Comparison of ENCODE assay signal across 34 cellular contexts in genomic region chr4:4535590-4535989, GRCh38.
"Had no signal": no experiment of that assay in that cellular context is flagged by ENCODE, and none has a peak within 500 bp of the region (broad histone marks: within the 10 kb centered on the region; RNA-seq: fewer than 3 reads in every experiment).

No MANE protein-coding gene starts in this region.

- H3K27ac Mint-ChIP-seq: activated CD4-positive, alpha-beta memory T cell treated with anti-CD3 and anti-CD28 coated beads, Interleukin-2, amount 10 ng/mL, durations not matched to agents 7 days and 5 days; activated CD4-positive, alpha-beta T cell treated with anti-CD3 and anti-CD28 coated beads, Interleukin-2, amount 10 ng/mL, durations not matched to agents 24 days and 14 days; activated CD8-positive, alpha-beta memory T cell treated with anti-CD3 and anti-CD28 coated beads, Interleukin-2, amount 10 ng/mL, durations not matched to agents 7 days and 5 days; activated CD8-positive, alpha-beta T cell treated with anti-CD3 and anti-CD28 coated beads, Interleukin-2, amount 10 ng/mL, durations not matched to agents 7 days and 5 days; activated naive CD4-positive, alpha-beta T cell treated with anti-CD3 and anti-CD28 coated beads for 36 hours; activated naive CD4-positive, alpha-beta T cell treated with anti-CD3 and anti-CD28 coated beads, Interleukin-2, amount 50 U/mL, for 72 hours; activated naive CD8-positive, alpha-beta T cell treated with anti-CD3 and anti-CD28 coated beads for 36 hours; T-cell; T-helper 2 cell treated with Interferon-gamma antibody and Interleukin-4, amounts not matched to agents 5 μg/mL and 100 μg/mL, for 36 hours had no signal

- H3K27ac ChIP-seq: adrenal gland, body of pancreas, brain microvascular endothelial cell, breast epithelium had no signal

- H3K27me3 Mint-ChIP-seq: activated CD4-positive, alpha-beta memory T cell treated with anti-CD3 and anti-CD28 coated beads, Interleukin-2, amount 10 ng/mL, durations not matched to agents 7 days and 5 days; activated CD4-positive, alpha-beta T cell treated with anti-CD3 and anti-CD28 coated beads, Interleukin-2, amount 10 ng/mL, durations not matched to agents 24 days and 14 days; activated CD8-positive, alpha-beta memory T cell treated with anti-CD3 and anti-CD28 coated beads, Interleukin-2, amount 10 ng/mL, durations not matched to agents 7 days and 5 days; activated naive CD8-positive, alpha-beta T cell treated with anti-CD3 and anti-CD28 coated beads for 36 hours; activated T-cell treated with anti-CD3 and anti-CD28 coated beads, Interleukin-2, amount 50 U/mL, for 24 hours; T-cell had no signal

- FAIRE-seq: astrocyte, colon, TTC549 had no signal

- H3K4me3 ChIP-seq: adrenal gland, body of pancreas, breast epithelium had no signal

- H3K9me3 ChIP-seq: adrenal gland, body of pancreas, breast epithelium had no signal

- H3K36me3 Mint-ChIP-seq: activated CD8-positive, alpha-beta memory T cell treated with anti-CD3 and anti-CD28 coated beads, Interleukin-2, amount 10 ng/mL, durations not matched to agents 7 days and 5 days; activated naive CD4-positive, alpha-beta T cell treated with anti-CD3 and anti-CD28 coated beads, Interleukin-2, amount 50 U/mL, for 72 hours had no signal

- H3K27me3 ChIP-seq: adrenal gland, body of pancreas, brain microvascular endothelial cell, breast epithelium had no signal

- ATAC-seq: activated CD4-positive, CD25-positive, alpha-beta regulatory T cell treated with anti-CD3 and anti-CD28 coated beads, Interleukin-2, amount 50 U/mL, for 24 hours; activated CD8-positive, alpha-beta memory T cell treated with anti-CD3 and anti-CD28 coated beads, Interleukin-2, amount 10 ng/mL, durations not matched to agents 7 days and 5 days; activated CD8-positive, alpha-beta T cell treated with anti-CD3 and anti-CD28 coated beads, Interleukin-2, amount 10 ng/mL, durations not matched to agents 7 days and 5 days; activated naive CD4-positive, alpha-beta T cell treated with anti-CD3 and anti-CD28 coated beads, Interleukin-2, amount 50 U/mL, for 72 hours; body of pancreas; T-cell had no signal

- H3K4me3 Mint-ChIP-seq: activated CD4-positive, alpha-beta memory T cell treated with anti-CD3 and anti-CD28 coated beads, Interleukin-2, amount 10 ng/mL, durations not matched to agents 7 days and 5 days; activated CD4-positive, alpha-beta T cell treated with anti-CD3 and anti-CD28 coated beads, Interleukin-2, amount 10 ng/mL, durations not matched to agents 24 days and 14 days; activated CD8-positive, alpha-beta memory T cell treated with anti-CD3 and anti-CD28 coated beads, Interleukin-2, amount 10 ng/mL, durations not matched to agents 7 days and 5 days; activated CD8-positive, alpha-beta T cell treated with anti-CD3 and anti-CD28 coated beads, Interleukin-2, amount 10 ng/mL, durations not matched to agents 7 days and 5 days; activated naive CD4-positive, alpha-beta T cell treated with anti-CD3 and anti-CD28 coated beads for 36 hours; activated naive CD8-positive, alpha-beta T cell treated with anti-CD3 and anti-CD28 coated beads for 36 hours; activated T-cell treated with anti-CD3 and anti-CD28 coated beads, Interleukin-2, amount 50 U/mL, for 24 hours; T-cell; T-helper 2 cell treated with Interferon-gamma antibody and Interleukin-4, amounts not matched to agents 5 μg/mL and 100 μg/mL, for 36 hours had no signal

- H3K36me3 ChIP-seq: adrenal gland, brain microvascular endothelial cell, breast epithelium had no signal

- H3K9me3 Mint-ChIP-seq: activated CD4-positive, alpha-beta memory T cell treated with anti-CD3 and anti-CD28 coated beads, Interleukin-2, amount 10 ng/mL, durations not matched to agents 7 days and 5 days; activated CD4-positive, alpha-beta T cell treated with anti-CD3 and anti-CD28 coated beads, Interleukin-2, amount 10 ng/mL, durations not matched to agents 24 days and 14 days; activated naive CD4-positive, alpha-beta T cell treated with anti-CD3 and anti-CD28 coated beads for 36 hours; activated naive CD4-positive, alpha-beta T cell treated with anti-CD3 and anti-CD28 coated beads, Interleukin-2, amount 50 U/mL, for 72 hours; activated naive CD8-positive, alpha-beta T cell treated with anti-CD3 and anti-CD28 coated beads for 36 hours; activated T-cell treated with anti-CD3 and anti-CD28 coated beads, Interleukin-2, amount 50 U/mL, for 24 hours; T-cell; T-helper 2 cell treated with Interferon-gamma antibody and Interleukin-4, amounts not matched to agents 5 μg/mL and 100 μg/mL, for 36 hours had no signal

- DNase-seq: activated CD4-positive, alpha-beta memory T cell treated with anti-CD3 and anti-CD28 coated beads, Interleukin-2, amount 10 ng/mL, durations not matched to agents 7 days and 5 days; activated CD4-positive, alpha-beta T cell treated with anti-CD3 and anti-CD28 coated beads for 1 hour; activated CD4-positive, alpha-beta T cell treated with anti-CD3 and anti-CD28 coated beads for 4 hours; activated CD4-positive, alpha-beta T cell treated with anti-CD3 and anti-CD28 coated beads, Interleukin-2, amount 10 ng/mL, durations not matched to agents 24 days and 14 days; activated CD4-positive, alpha-beta T cell treated with anti-CD3 and anti-CD28 coated beads, Interleukin-2, amount 50 U/mL, for 48 hours; activated CD4-positive, CD25-positive, alpha-beta regulatory T cell; activated CD8-positive, alpha-beta memory T cell treated with anti-CD3 and anti-CD28 coated beads for 24 hours; activated CD8-positive, alpha-beta memory T cell treated with anti-CD3 and anti-CD28 coated beads, Interleukin-2, amount 10 ng/mL, durations not matched to agents 7 days and 5 days; activated CD8-positive, alpha-beta memory T cell treated with anti-CD3 and anti-CD28 coated beads, Interleukin-2, amount 50 U/mL, for 48 hours; activated CD8-positive, alpha-beta T cell treated with anti-CD3 and anti-CD28 coated beads, Interleukin-2, amount 10 ng/mL, durations not matched to agents 7 days and 5 days; activated effector memory CD4-positive, alpha-beta T cell treated with anti-CD3 and anti-CD28 coated beads, Interleukin-2, amount 50 U/mL, for 16 hours; activated gamma-delta T cell treated with Interleukin-2 at 50 U/mL for 16 hours; activated naive CD4-positive, alpha-beta T cell; activated naive CD4-positive, alpha-beta T cell treated with anti-CD3 and anti-CD28 coated beads for 36 hours; activated naive CD4-positive, alpha-beta T cell treated with anti-CD3 and anti-CD28 coated beads, Interleukin-2, amount 50 U/mL, for 16 hours; activated naive CD8-positive, alpha-beta T cell treated with anti-CD3 and anti-CD28 coated beads for 36 hours; activated T-cell treated with anti-CD3 and anti-CD28 coated beads, Interleukin-2, amount 50 U/mL, for 24 hours; activated T-cell treated with anti-CD3 and anti-CD28 coated beads, Interleukin-2, amount 50 U/mL, for 48 hours; adrenal gland; amniotic stem cell; aorta; body of pancreas; brain microvascular endothelial cell; central memory CD4-positive, alpha-beta T cell; T-cell; T-helper 2 cell; T-helper 9 cell had no signal
